ENCODE assay signal across 1 cellular context in the genomic region with DNA sequence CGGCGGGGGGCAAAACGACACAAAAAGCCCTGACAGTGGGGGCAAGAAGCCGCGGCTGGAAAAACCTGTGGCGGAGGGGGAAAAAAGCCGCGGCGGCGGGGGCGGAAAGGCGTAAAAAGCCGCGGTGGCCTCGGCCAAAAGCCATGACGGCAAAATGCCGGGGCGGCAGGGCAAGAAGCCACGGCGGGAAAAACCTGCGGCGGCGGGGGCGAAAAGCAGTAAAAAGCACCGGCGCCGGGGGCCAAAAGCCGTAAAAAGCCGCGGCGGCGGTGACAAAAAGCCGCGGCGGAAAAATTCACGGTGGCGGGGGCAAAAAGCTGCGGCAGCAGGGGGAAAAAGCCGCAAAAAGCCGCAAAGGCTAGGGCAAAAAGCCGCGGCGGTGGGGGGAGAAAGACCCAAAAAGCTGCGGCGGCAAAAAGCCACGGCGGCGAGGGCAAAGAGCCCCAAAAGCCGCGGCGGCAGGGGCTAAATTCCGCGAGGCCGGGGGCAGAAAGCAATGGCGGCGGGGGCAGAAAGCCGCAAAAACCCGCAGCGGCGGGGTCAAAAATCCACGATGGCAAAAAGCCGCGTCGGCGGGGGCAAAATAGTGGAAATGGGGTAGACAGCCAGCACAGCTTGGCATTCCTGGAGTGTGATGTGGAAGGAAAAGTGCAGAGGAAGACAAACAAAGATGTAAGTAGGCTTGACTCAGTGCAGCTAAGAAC.
TF ChIP-seq lines count a peak whose summit lies in the region.

No MANE protein-coding gene starts in this region.

TF ChIP-seq in endothelial cell of umbilical vein, 7 proteins besides CTCF, POLR2A, EP300 and RAD21:
- TF ChIP-seq EZH2 (IDR thresholded peaks at IDR 0.05; ENCODE audit: borderline replicate concordance, low read depth, low read length, severe bottlenecking): peak; percentile 44
TF ChIP-seq in endothelial cell of umbilical vein: peak in this region for 1; not testable (repeated sequence) for 6.
